In the genomic region with DNA sequence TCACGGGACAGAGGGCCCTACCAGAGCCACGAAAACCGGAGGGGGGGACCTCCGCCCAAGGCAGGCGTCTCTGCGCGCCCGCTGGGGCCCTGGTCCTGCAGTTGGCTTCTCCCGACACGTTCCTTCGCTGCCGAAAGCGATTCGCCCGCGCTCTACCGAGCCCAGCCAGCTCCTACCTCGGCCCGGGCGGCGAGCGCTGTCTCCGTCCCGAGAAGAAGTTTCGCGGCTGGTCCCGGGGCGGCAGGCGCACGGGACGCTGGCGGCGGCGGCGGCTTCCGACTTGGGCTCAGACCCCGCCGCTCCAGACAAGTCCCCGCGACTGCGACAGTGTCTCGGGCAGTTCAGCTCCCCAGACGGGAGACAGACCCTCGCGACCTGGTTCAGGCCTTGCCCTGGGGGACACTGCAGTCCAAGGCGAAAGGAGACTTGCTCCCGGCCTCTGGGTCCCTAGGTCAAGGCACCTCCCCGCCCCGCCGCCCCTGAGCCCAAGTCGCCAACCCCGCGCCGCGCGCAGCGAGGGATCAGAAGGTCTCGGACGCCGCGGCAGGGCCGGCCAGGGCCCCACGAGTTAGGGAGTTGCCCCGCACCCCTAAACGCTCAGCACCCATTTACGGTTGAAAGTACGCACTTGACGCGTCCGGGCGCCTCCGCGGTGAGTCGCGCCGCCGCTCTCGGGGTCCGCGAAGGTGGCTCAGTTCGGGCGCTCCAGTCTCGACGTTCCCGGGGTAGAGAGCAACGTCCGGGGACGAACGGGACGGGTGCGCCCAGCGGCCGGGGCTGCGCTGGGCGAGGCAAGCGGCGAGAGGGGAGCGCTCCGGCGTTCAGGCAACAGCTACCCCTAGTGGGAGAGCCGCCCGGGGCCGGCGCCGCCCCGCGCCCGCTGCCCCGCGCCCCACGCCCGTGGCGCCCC, we compare ENCODE assay signal across 11 cellular contexts. TPM values are rescaled to one million over a fixed set of nuclear protein-coding genes. Genes with fewer than 3 reads are reported as not detected.
DNase-seq lines count a peak whose midpoint lies in the region; ATAC-seq and TF ChIP-seq lines count a peak whose summit lies in the region.
"Had no signal": no experiment of that assay in that cellular context is flagged by ENCODE, and none has a peak within 500 bp of the region (broad histone marks: within the 10 kb centered on the region; RNA-seq: fewer than 3 reads in every experiment).

No MANE protein-coding gene starts in this region.

- intact Hi-C loops in breast epithelium (cut with DNase I; ENCODE audit: low total_unique reads): no loop called here
- intact Hi-C loops in mammary epithelial cell (cut with micrococcal nuclease): no loop called here

- CTCF ChIA-PET in mammary epithelial cell (lab: Charles Lee; ENCODE audit: low non-redundant PET): interaction anchor here (0.7 kb wide), 1 partner anchor 23 kb away, joined by 3 read pairs; no protein-coding TSS in a partner anchor

- H3K36me3 Mint-ChIP-seq in effector memory CD8-positive, alpha-beta T cell (ENCODE audit: insufficient read depth): no peaks in the 10 kb centered on the region

- H3K9ac ChIP-seq in mammary epithelial cell (ENCODE audit: insufficient read depth, low read length): no peak overlapping the region

- in situ Hi-C loops in mammary epithelial cell (cut with MboI; ENCODE audit: low sequenced_read_pairs in 2 of 2): no loop called here

- ATAC-seq in esophagus mucosa (peak; percentile 40), HG03280 (IDR thresholded peaks at IDR 0.05; ENCODE audit: unreplicated experiment) (no peak), GM18502 (IDR thresholded peaks at IDR 0.05; ENCODE audit: poor library complexity, unreplicated experiment) (no peak)
- no peak for ATAC-seq in effector memory CD8-positive, alpha-beta T cell (replicated peaks)

- H3K79me2 ChIP-seq in mammary epithelial cell (ENCODE audit: insufficient read depth, low read length): no peaks in the 10 kb centered on the region

- peaks cover 61 to 78% of the 10 kb centered on the region in 2 donors for H3K27me3 Mint-ChIP-seq in effector memory CD8-positive, alpha-beta T cell

- H3K36me3 ChIP-seq in breast epithelium (no peaks in the 10 kb centered on the region), mammary epithelial cell (ENCODE audit: insufficient read depth, low read length) (no peaks in the 10 kb centered on the region), mesodermal cell (ENCODE audit: control insufficient read depth, insufficient read depth, low read length) (no peaks in the 10 kb centered on the region), urinary bladder (ENCODE audit: insufficient read depth) (no peaks in the 10 kb centered on the region)

- no peaks in the 10 kb centered on the region for H3K4me1 Mint-ChIP-seq in effector memory CD8-positive, alpha-beta T cell (ENCODE audit: low read depth in 2 of 2)

- H3K27ac ChIP-seq in breast epithelium (peak overlapping the region; percentile 17 to 56), mammary epithelial cell (ENCODE audit: insufficient read depth, low read depth, low read length) (no peak overlapping the region), mesodermal cell (ENCODE audit: low read depth, low read length, severe bottlenecking) (no peak overlapping the region), urinary bladder (ENCODE audit: low read depth) (peak overlapping the region; percentile 85)
- H3K27ac ChIP-seq: SK-N-MC had no signal

- TF ChIP-seq POLR2A in breast epithelium (IDR thresholded peaks at IDR 0.05): no peak

- no peak overlapping the region for H3K4me2 ChIP-seq in mammary epithelial cell (ENCODE audit: insufficient read depth, low read depth, low read length)

- 10% methylated on average over 2 of the region's 113 CpGs for WGBS in mammary epithelial cell (ENCODE audit: low coverage, missing lambda C conversion rate)
- WGBS in mesodermal cell (ENCODE audit: insufficient coverage in 2 of 2), 2 experiments: 1% methylated on average over 82 to 99 of the region's 113 CpGs
- under 1% methylated on average over 111 of the region's 113 CpGs for WGBS in urinary bladder

- H2AFZ ChIP-seq in mammary epithelial cell (ENCODE audit: low read depth, low read length): no peak overlapping the region

- DNase-seq in breast epithelium (ENCODE audit: low spot score in 2 of 2) (no peak), mammary epithelial cell (no peak)
- no peak for DNase-seq in effector memory CD8-positive, alpha-beta T cell
- DNase-seq: activated gamma-delta T cell, DMS153 had no signal

- H3K27ac Mint-ChIP-seq in effector memory CD8-positive, alpha-beta T cell: no peak overlapping the region

- H3K4me3 Mint-ChIP-seq in effector memory CD8-positive, alpha-beta T cell: no peak overlapping the region

- no peaks in the 10 kb centered on the region for H3K9me3 Mint-ChIP-seq in effector memory CD8-positive, alpha-beta T cell

- H3K4me1 ChIP-seq in breast epithelium (peaks cover 0 to 7% of the 10 kb centered on the region in 2 donors), mammary epithelial cell (ENCODE audit: insufficient read depth, low read length) (no peaks in the 10 kb centered on the region), mesodermal cell (ENCODE audit: control insufficient read depth, insufficient read depth, low read length, poor library complexity, severe bottlenecking) (peaks cover 2% of the 10 kb centered on the region), urinary bladder (ENCODE audit: insufficient read depth) (no peaks in the 10 kb centered on the region)

- H3K4me3 ChIP-seq in breast epithelium (peak overlapping the region; percentile 54 to 67 (median 56)), mammary epithelial cell (replicated peaks in 1 of 3; ENCODE audit: insufficient read depth in 1 of 3, low read depth in 2 of 3, low read length in 3 of 3) (no peak overlapping the region), mesodermal cell (ENCODE audit: extremely low read depth, insufficient read depth, low read length, poor library complexity, severe bottlenecking) (peak overlapping the region; percentile 34), urinary bladder (ENCODE audit: low read depth, low read length) (peak overlapping the region; percentile 68)
- H3K4me3 ChIP-seq: SK-N-MC had no signal

- peaks cover 10 to 15% of the 10 kb centered on the region in 2 donors for H3K9me3 ChIP-seq in breast epithelium
- peaks cover 13% of the 10 kb centered on the region for H3K9me3 ChIP-seq in mammary epithelial cell (replicated peaks; ENCODE audit: insufficient read depth, low read length)
- H3K9me3 ChIP-seq in mesodermal cell (ENCODE audit: control insufficient read depth, low read length): peaks cover 11% of the 10 kb centered on the region

- H3K27me3 ChIP-seq in breast epithelium: peaks cover 0 to 65% of the 10 kb centered on the region in 2 donors
- H3K27me3 ChIP-seq in mammary epithelial cell (ENCODE audit: insufficient read depth, low read length): peaks cover 41% of the 10 kb centered on the region

- BruUV-seq in mammary epithelial cell (replicated peaks; lab: Mats Ljungman, UMichigan): no TSS peak

- TF ChIP-seq CTCF in breast epithelium (IDR thresholded peaks at IDR 0.05): no peak
- no peak for TF ChIP-seq CTCF in mammary epithelial cell (conservative IDR thresholded peaks at IDR 0.05 in 1 of 2, IDR thresholded peaks at IDR 0.05 in 1 of 2; ENCODE audit: extremely low read depth in 1 of 2, insufficient read depth in 1 of 2, low read depth in 1 of 2, low read length in 2 of 2)

- no peaks in the 10 kb centered on the region for H4K20me1 ChIP-seq in mammary epithelial cell (ENCODE audit: insufficient read depth, low read length)

- dilution Hi-C loops in mammary epithelial cell (cut with HindIII; ENCODE audit: low sequenced_read_pairs): loop anchor here (5.0 kb wide), 2 partner anchors 43 to 98 kb away; no protein-coding TSS in a partner anchor

RNA-seq across cellular contexts. Expression of a gene that starts 1.4 kb away (rescaled TPM):
- total RNA-seq in breast epithelium (1 to 10 TPM; 1.3 to 5.1 (median 1.6) TPM), mammary epithelial cell (not detected), esophagus mucosa (0.12 TPM), urinary bladder (1.8 TPM)
- polyA plus RNA-seq in mammary epithelial cell (not detected), urinary bladder (14.1 TPM)
- polyA minus RNA-seq in mammary epithelial cell: not detected
- 4.5 TPM for polyA plus RNA-seq in mesodermal cell (2013, experiment 1 of 2)
- polyA plus RNA-seq in mesodermal cell (2013, experiment 2 of 2): 3.7 TPM

Comparison
In these comparisons a context has a peak if more than half of its experiments do, and no peak if none do; other contexts are left out.
1. H3K27ac ChIP-seq: peak in breast epithelium (2 of 2) and urinary bladder (single experiment); none in mammary epithelial cell (single experiment) and mesodermal cell (single experiment).
2. H3K4me3 ChIP-seq: peak in breast epithelium (3 of 3), mesodermal cell (single experiment) and urinary bladder (single experiment); none in mammary epithelial cell (0 of 3).